Comparison of ENCODE assay signal across 8 cellular contexts in the genomic region with DNA sequence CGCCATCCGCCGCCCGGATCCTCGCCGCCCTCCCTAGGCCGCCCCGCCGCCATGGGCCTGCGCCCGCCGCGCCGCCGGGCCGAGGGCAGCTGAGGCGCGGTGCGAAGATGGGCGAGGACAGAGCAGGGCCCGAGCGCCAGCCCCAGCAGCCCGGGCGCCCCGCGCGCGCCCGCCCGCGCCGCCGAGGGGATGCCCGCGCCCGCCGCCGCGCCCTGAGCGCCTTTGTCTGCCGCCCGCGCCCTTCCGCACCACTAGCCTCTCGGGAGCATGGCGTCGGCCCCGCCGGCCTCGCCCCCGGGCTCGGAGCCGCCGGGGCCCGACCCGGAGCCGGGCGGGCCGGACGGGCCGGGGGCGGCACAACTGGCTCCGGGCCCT. TPM values are rescaled to one million over a fixed set of nuclear protein-coding genes. Genes with fewer than 3 reads are reported as not detected.
A peak's percentile ranks its signal among the peaks of the same experiment; 100 is the strongest.
DNase-seq lines count a peak whose midpoint lies in the region; ATAC-seq and TF ChIP-seq lines count a peak whose summit lies in the region.

No MANE protein-coding gene starts in this region.

- under 1% methylated on average over 63 of the region's 63 CpGs for WGBS in liver
- under 1% methylated on average over 63 of the region's 63 CpGs for WGBS in thymus

- H3K27me3 ChIP-seq in adipocyte (replicated peaks; ENCODE audit: control insufficient read depth, insufficient read depth, low read length): no peaks in the 10 kb centered on the region
- H3K27me3 ChIP-seq in liver (ENCODE audit: control insufficient read depth in 4 of 4, insufficient read depth in 4 of 4, low read length in 3 of 4): no peaks in the 10 kb centered on the region
- H3K27me3 ChIP-seq in thymus (ENCODE audit: control insufficient read depth, insufficient read depth): no peaks in the 10 kb centered on the region

- H3K36me3 Mint-ChIP-seq in CD14-positive monocyte: peaks cover 7% of the 10 kb centered on the region in 2 donors

- no peak for TF ChIP-seq CTCF in CD14-positive monocyte (IDR thresholded peaks at IDR 0.05)
- no peak for TF ChIP-seq CTCF in liver (IDR thresholded peaks at IDR 0.05; ENCODE audit: low read depth, low read length, missing input control)

- peaks cover 0 to 9% (median 0%) of the 10 kb centered on the region in 7 donors for H3K9me3 Mint-ChIP-seq in CD14-positive monocyte

- H3K36me3 ChIP-seq in adipocyte (ENCODE audit: control insufficient read depth, insufficient read depth, low read length, severe bottlenecking): no peaks in the 10 kb centered on the region
- H3K36me3 ChIP-seq in liver (ENCODE audit: control insufficient read depth in 4 of 4, insufficient read depth in 3 of 4, low read depth in 1 of 4, low read length in 3 of 4): no peaks in the 10 kb centered on the region
- H3K36me3 ChIP-seq in thymus (ENCODE audit: control insufficient read depth, insufficient read depth): no peaks in the 10 kb centered on the region

- H3K9ac ChIP-seq in adipocyte (ENCODE audit: low read length) (peak overlapping the region; percentile 79), liver (ENCODE audit: low read depth in 1 of 2, low read length in 2 of 2) (no peak overlapping the region)

- H3K27me3 Mint-ChIP-seq in CD14-positive monocyte (ENCODE audit: low read depth in 3 of 3): peaks cover 31 to 41% (median 40%) of the 10 kb centered on the region in 3 donors

- peak overlapping the region in 1 of 2 donors; percentile 93 for H3K27ac ChIP-seq in liver (ENCODE audit: low read depth in 1 of 2, low read length in 2 of 2)
- H3K27ac ChIP-seq in thymus (ENCODE audit: low read depth): peak overlapping the region; percentile 62

- no peak for TF ChIP-seq RAD21 in liver (IDR thresholded peaks at IDR 0.05)

- intact Hi-C loops in CD14-positive monocyte (cut with micrococcal nuclease): no loop called here

- no peaks in the 10 kb centered on the region for H3K9me3 ChIP-seq in adipocyte (ENCODE audit: control insufficient read depth, low read length)
- no peaks in the 10 kb centered on the region for H3K9me3 ChIP-seq in liver (ENCODE audit: control insufficient read depth in 4 of 4, low read length in 3 of 4)
- no peaks in the 10 kb centered on the region for H3K9me3 ChIP-seq in thymus (ENCODE audit: control insufficient read depth)

- ATAC-seq in GM19452 (IDR thresholded peaks at IDR 0.05; ENCODE audit: unreplicated experiment): peak; percentile 37
- peak; percentile 29 for ATAC-seq in HG03520 (IDR thresholded peaks at IDR 0.05; ENCODE audit: unreplicated experiment)

- H3K27ac Mint-ChIP-seq in CD14-positive monocyte: peak overlapping the region in 1 of 7 donors; percentile 91

- H3K4me3 ChIP-seq in adipocyte (ENCODE audit: low read length) (peak overlapping the region; percentile 89), liver (ENCODE audit: low read depth in 1 of 3, low read length in 3 of 3) (peak overlapping the region in 2 of 3 donors; percentile 28 to 88), thymus (ENCODE audit: low read length) (peak overlapping the region; percentile 85)

- no peak for DNase-seq in CD14-positive monocyte (ENCODE audit: low spot score)
- DNase-seq in adipocyte (ENCODE audit: low read depth): no peak
- DNase-seq in occipital lobe (lab: John Stamatoyannopoulos, UW): no peak
- no peak for DNase-seq in HUDEP-2 (lab: John Stamatoyannopoulos, UW; ENCODE audit: unreplicated experiment in 76 of 76)

- H3K4me1 Mint-ChIP-seq in CD14-positive monocyte: peaks cover 26% of the 10 kb centered on the region

- peak overlapping the region; percentile 85 to 95 for H3K4me3 Mint-ChIP-seq in CD14-positive monocyte

- H3K4me1 ChIP-seq in adipocyte (ENCODE audit: control insufficient read depth, insufficient read depth, low read length): peaks cover 31% of the 10 kb centered on the region
- H3K4me1 ChIP-seq in liver (ENCODE audit: control insufficient read depth in 4 of 4, insufficient read depth in 4 of 4, low read length in 3 of 4): peaks cover 5 to 25% (median 19%) of the 10 kb centered on the region in 4 donors
- peaks cover 16% of the 10 kb centered on the region for H3K4me1 ChIP-seq in thymus (ENCODE audit: control insufficient read depth, insufficient read depth, low read length)

TF ChIP-seq in liver, 16 proteins besides CTCF, POLR2A, EP300 and RAD21:
- TF ChIP-seq HNF4A (conservative IDR thresholded peaks at IDR 0.05): no peak
- no peak for TF ChIP-seq TAF1 (conservative IDR thresholded peaks at IDR 0.05)
- no peak for TF ChIP-seq FOXA2 (IDR thresholded peaks at IDR 0.05)
- no peak for TF ChIP-seq FOXA1 (IDR thresholded peaks at IDR 0.05)
- no peak for TF ChIP-seq ZBTB33 (IDR thresholded peaks at IDR 0.05)
- no peak for TF ChIP-seq JUND (IDR thresholded peaks at IDR 0.05)
- no peak for TF ChIP-seq HNF4G (IDR thresholded peaks at IDR 0.05)
- no peak for TF ChIP-seq RXRA (IDR thresholded peaks at IDR 0.05)
- TF ChIP-seq NR2F2 (IDR thresholded peaks at IDR 0.05): no peak
- TF ChIP-seq GABPA (IDR thresholded peaks at IDR 0.05 in 1 of 2, conservative IDR thresholded peaks at IDR 0.05 in 1 of 2): no peak
- TF ChIP-seq SP1 (IDR thresholded peaks at IDR 0.05): no peak
- no peak for TF ChIP-seq YY1 (IDR thresholded peaks at IDR 0.05)
- no peak for TF ChIP-seq REST (IDR thresholded peaks at IDR 0.05)
- TF ChIP-seq, protein P1, sequence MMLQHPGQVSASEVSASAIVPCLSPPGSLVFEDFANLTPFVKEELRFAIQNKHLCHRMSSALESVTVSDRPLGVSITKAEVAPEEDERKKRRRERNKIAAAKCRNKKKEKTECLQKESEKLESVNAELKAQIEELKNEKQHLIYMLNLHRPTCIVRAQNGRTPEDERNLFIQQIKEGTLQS (IDR thresholded peaks at IDR 0.05): no peak
TF ChIP-seq in liver: peak in this region for 0.

RNA-seq across cellular contexts. Expression of gene RAB11FIP3, which starts 0.3 kb away (rescaled TPM):
- under 1 TPM; 0.37 to 0.49 TPM for polyA plus RNA-seq in CD14-positive monocyte
- total RNA-seq in liver: 10 to 100 TPM in 1 of 2 donors, 1 to 10 TPM in 1; 8.8 to 29.4 TPM
- polyA plus RNA-seq in liver: 10 to 100 TPM in 1 of 2 donors, 1 to 10 TPM in 1; 3.5 to 22.6 TPM
- polyA plus RNA-seq in thymus: 26.7 TPM
- 25.6 TPM for total RNA-seq in occipital lobe

RNA-seq across cellular contexts. Expression of gene DECR2, which starts 24.0 kb away (rescaled TPM):
- polyA plus RNA-seq in CD14-positive monocyte: 1 to 10 TPM; 5.7 to 8.7 TPM
- 100 to 1,000 TPM in 1 of 2 donors, 10 to 100 TPM in 1; 42.2 to 119 TPM for total RNA-seq in liver
- polyA plus RNA-seq in liver: 100 to 1,000 TPM; 133 to 210 TPM
- 14.2 TPM for polyA plus RNA-seq in thymus
- 7.6 TPM for total RNA-seq in occipital lobe

RNA-seq across cellular contexts. Expression of gene NME4, which starts 28.7 kb away (rescaled TPM):
- polyA plus RNA-seq in CD14-positive monocyte: 10 to 100 TPM; 26.9 to 31.4 TPM
- 10 to 100 TPM; 39.2 to 91.4 TPM for total RNA-seq in liver
- polyA plus RNA-seq in liver: 100 to 1,000 TPM in 1 of 2 donors, 10 to 100 TPM in 1; 76.4 to 118 TPM
- 34.4 TPM for polyA plus RNA-seq in thymus
- total RNA-seq in occipital lobe: 15.4 TPM

RNA-seq across cellular contexts. Expression of gene PGAP6, which starts 43.9 kb away (rescaled TPM):
- polyA plus RNA-seq in CD14-positive monocyte (10 to 100 TPM; 18.2 to 39.8 TPM), liver (10 to 100 TPM; 18.9 to 50.5 TPM), thymus (47.4 TPM)
- total RNA-seq in liver (10 to 100 TPM; 34.4 to 41.7 TPM), occipital lobe (14.3 TPM)

RNA-seq across cellular contexts. Expression of gene MRPL28, which starts 55.4 kb away (rescaled TPM):
- 10 to 100 TPM; 88.1 to 88.5 TPM for polyA plus RNA-seq in CD14-positive monocyte
- 10 to 100 TPM; 28.3 to 41.5 TPM for total RNA-seq in liver
- polyA plus RNA-seq in liver: 10 to 100 TPM; 58.6 to 63.4 TPM
- 79.4 TPM for polyA plus RNA-seq in thymus
- 28.1 TPM for total RNA-seq in occipital lobe
